Comparison of ENCODE assay signal across 9 cellular contexts in genomic region chr13:97953376-97953970, GRCh38. TPM values are rescaled to one million over a fixed set of nuclear protein-coding genes. Genes with fewer than 3 reads are reported as not detected.
A peak's percentile ranks its signal among the peaks of the same experiment; 100 is the strongest.
DNase-seq lines count a peak whose midpoint lies in the region; ATAC-seq, FAIRE-seq and TF ChIP-seq lines count a peak whose summit lies in the region.
"Had no signal": no experiment of that assay in that cellular context is flagged by ENCODE, and none has a peak within 500 bp of the region (broad histone marks: within the 10 kb centered on the region; RNA-seq: fewer than 3 reads in every experiment).

Gene IPO5 (plus strand): TSS chr13:97953675. CDS start chr13:97976697, 23,022 bp downstream.

- H3K36me3 ChIP-seq in HCT116 (ENCODE audit: control insufficient read depth in 1 of 2, insufficient read depth in 2 of 2, low read length in 2 of 2) = no peaks in the 10 kb centered on the region
- H3K36me3 ChIP-seq in hepatocyte (replicated peaks; ENCODE audit: insufficient read depth, low read depth) = no peaks in the 10 kb centered on the region
- H3K36me3 ChIP-seq in small intestine (ENCODE audit: control insufficient read depth in 2 of 2, insufficient read depth in 2 of 2, low read length in 2 of 2) = no peaks in the 10 kb centered on the region

- no peak within 1 kb of the TSS for H3K9ac ChIP-seq in HCT116 (ENCODE audit: low read length)
- H3K9ac ChIP-seq: KMS-11 had no signal

- H3K4me2 ChIP-seq in HCT116 (ENCODE audit: low read length) (no peak within 1 kb of the TSS), hepatocyte (no peak within 1 kb of the TSS)
- H3K4me2 ChIP-seq: KMS-11 had no signal

- WGBS in hepatocyte (ENCODE audit: low lambda C conversion rate, missing lambda C conversion rate) = 86% methylated on average over 10 of the region's 10 CpGs
- 78 to 83% (median 79%) methylated on average over 10 of the region's 10 CpGs for WGBS in small intestine, 3 donors

- H3K9me2 ChIP-seq in HCT116 (ENCODE audit: insufficient read depth) = no peaks in the 10 kb centered on the region
- H3K9me2 ChIP-seq in hepatocyte (replicated peaks; ENCODE audit: insufficient read depth) = no peaks in the 10 kb centered on the region

- H3K79me2 ChIP-seq in HCT116 (ENCODE audit: insufficient read depth, low read length) (no peaks in the 10 kb centered on the region), hepatocyte (no peaks in the 10 kb centered on the region)

- BruUV-seq in HCT116 (replicated peaks; lab: Mats Ljungman, UMichigan) = no TSS peak

- DNase-seq in HCT116 (ENCODE audit: low read depth, low spot score) (no peak), astrocyte of the cerebellum (ENCODE audit: low read depth) (peak; percentile 84), hepatocyte (ENCODE audit: low spot score) (no peak), small intestine (no peak), NOMO-1 treated with dmso at 0.1 percent for 144 hours (lab: John Stamatoyannopoulos, UW; ENCODE audit: unreplicated experiment) (no peak), NCI-H446 treated with DMSO at 0.1 percent for 48 hours (lab: John Stamatoyannopoulos, UW) (no peak), NCI-H1436 treated with DMSO at 0.1 percent for 48 hours (lab: John Stamatoyannopoulos, UW) (no peak), GM19238 (ENCODE audit: insufficient read length, low spot score) (no peak)

- in situ Hi-C loops in astrocyte of the cerebellum (cut with HindIII; ENCODE audit: low sequenced_read_pairs) = no loop called here

- TF ChIP-seq CTCF in HCT116 (IDR thresholded peaks at IDR 0.05 in 2 of 3, conservative IDR thresholded peaks at IDR 0.05 in 1 of 3; ENCODE audit: borderline replicate concordance in 1 of 3, insufficient read depth in 1 of 3, low read depth in 2 of 3, low read length in 2 of 3) (no peak), astrocyte of the cerebellum (IDR thresholded peaks at IDR 0.05; ENCODE audit: low read depth, low read length, missing control alignments) (no peak), hepatocyte (IDR thresholded peaks at IDR 0.05; ENCODE audit: poor library complexity) (no peak)

- H3K27me3 ChIP-seq in HCT116 (ENCODE audit: insufficient read depth, low read length) (no peaks in the 10 kb centered on the region), hepatocyte (no peaks in the 10 kb centered on the region), small intestine (ENCODE audit: control insufficient read depth in 2 of 2, insufficient read depth in 2 of 2, low read length in 2 of 2) (no peaks in the 10 kb centered on the region)

- H4K20me1 ChIP-seq in HCT116 (ENCODE audit: insufficient read depth) (no peaks in the 10 kb centered on the region), hepatocyte (ENCODE audit: insufficient read depth, poor library complexity, severe bottlenecking) (no peaks in the 10 kb centered on the region)

- TF ChIP-seq POLR2A in HCT116 (IDR thresholded peaks at IDR 0.05; ENCODE audit: borderline replicate concordance, extremely low read depth, insufficient read depth, insufficient read length) = no peak

- no peak for ATAC-seq in HCT116

- H3K4me1 ChIP-seq in HCT116 (ENCODE audit: control insufficient read depth in 1 of 2, insufficient read depth in 2 of 2, low read length in 2 of 2) (no peaks in the 10 kb centered on the region), hepatocyte (ENCODE audit: insufficient read depth) (no peaks in the 10 kb centered on the region), small intestine (ENCODE audit: control insufficient read depth in 2 of 2, insufficient read depth in 1 of 2, low read depth in 1 of 2, low read length in 1 of 2) (no peaks in the 10 kb centered on the region)

- POLR2A ChIA-PET in HCT116 (lab: Charles Lee) = no interaction called here

- H2AFZ ChIP-seq in HCT116 (ENCODE audit: low read depth, low read length, poor library complexity, severe bottlenecking) (no peak within 1 kb of the TSS), hepatocyte (no peak within 1 kb of the TSS)

- H3K4me3 ChIP-seq in HCT116 (replicated peaks in 1 of 2; ENCODE audit: low read depth in 1 of 2, low read length in 2 of 2) (no peak within 1 kb of the TSS), astrocyte of the cerebellum (ENCODE audit: low read depth, low read length) (no peak within 1 kb of the TSS), hepatocyte (no peak within 1 kb of the TSS), small intestine (ENCODE audit: low read depth in 1 of 2, low read length in 2 of 2) (no peak within 1 kb of the TSS)

- CTCF ChIA-PET in HCT116 (lab: Charles Lee) = no interaction called here

- no peak for FAIRE-seq in small intestine (lab: Jason Lieb, UNC)

- no peaks in the 10 kb centered on the region for H3K9me3 ChIP-seq in HCT116 (ENCODE audit: control insufficient read depth in 1 of 2, insufficient read depth in 1 of 2, low read depth in 1 of 2, low read length in 2 of 2)
- no peaks in the 10 kb centered on the region for H3K9me3 ChIP-seq in hepatocyte (ENCODE audit: low read depth)
- H3K9me3 ChIP-seq in small intestine (ENCODE audit: control insufficient read depth, low read depth) = no peaks in the 10 kb centered on the region

- H3K27ac ChIP-seq in HCT116 (ENCODE audit: low read depth, low read length) = no peak within 1 kb of the TSS
- no peak within 1 kb of the TSS for H3K27ac ChIP-seq in hepatocyte
- no peak within 1 kb of the TSS for H3K27ac ChIP-seq in small intestine (ENCODE audit: low read depth in 1 of 2, low read length in 1 of 2)
- H3K27ac ChIP-seq: KMS-11 had no signal

- TF ChIP-seq RAD21 in HCT116 (IDR thresholded peaks at IDR 0.05; ENCODE audit: low read depth) = no peak

- intact Hi-C loops in HCT116 (cut with micrococcal nuclease) = no loop called here

- RAD21 ChIA-PET in HCT116 (lab: Charles Lee; ENCODE audit: low non-redundant PET in 1 of 2, low total read pairs in 2 of 2, uncharacterized antibody in 2 of 2, unreplicated experiment in 2 of 2) = no interaction called here

TF ChIP-seq in HCT116, 20 proteins besides CTCF, POLR2A, EP300 and RAD21:
- TF ChIP-seq YY1 (IDR thresholded peaks at IDR 0.05; ENCODE audit: extremely low read depth, insufficient replicate concordance, low read depth, low read length) = no peak
- TF ChIP-seq SP1 (IDR thresholded peaks at IDR 0.05; ENCODE audit: low read depth) = no peak
- no peak for TF ChIP-seq FOSL1 (IDR thresholded peaks at IDR 0.05; ENCODE audit: low read depth)
- TF ChIP-seq CEBPB (IDR thresholded peaks at IDR 0.05; ENCODE audit: low read depth) = no peak
- no peak for TF ChIP-seq ZFX (IDR thresholded peaks at IDR 0.05)
- no peak for TF ChIP-seq ELF1 (IDR thresholded peaks at IDR 0.05; ENCODE audit: borderline replicate concordance, low read depth)
- TF ChIP-seq ZBTB33 (IDR thresholded peaks at IDR 0.05; ENCODE audit: extremely low read depth, insufficient replicate concordance, low read length) = no peak
- no peak for TF ChIP-seq EZH2phosphoT487 (IDR thresholded peaks at IDR 0.05; ENCODE audit: borderline replicate concordance)
- TF ChIP-seq ZNF274 (IDR thresholded peaks at IDR 0.05; ENCODE audit: low read depth, low read length) = no peak
- no peak for TF ChIP-seq MAX (IDR thresholded peaks at IDR 0.05)
- no peak for TF ChIP-seq POLR2AphosphoS5 (IDR thresholded peaks at IDR 0.05; ENCODE audit: low read depth, low read length)

RNA-seq across cellular contexts. Expression of gene IPO5, which starts in this region (rescaled TPM):
- total RNA-seq in HCT116 (2021; ENCODE audit: unreplicated experiment) = 237 TPM
- 105 and 132 TPM in 2 replicates for polyA plus RNA-seq in HCT116 (2012)
- total RNA-seq in hepatocyte = 98.3 and 104 TPM in 2 replicates
- 32.3 and 34.1 TPM in 2 replicates for polyA plus RNA-seq in hepatocyte
- polyA plus RNA-seq in small intestine = 10 to 100 TPM in 2 of 3 donors, 1 to 10 TPM in 1; 8.7 to 45.7 (median 15.7) TPM
